Comparison of ENCODE assay signal across 9 cellular contexts in the genomic region with DNA sequence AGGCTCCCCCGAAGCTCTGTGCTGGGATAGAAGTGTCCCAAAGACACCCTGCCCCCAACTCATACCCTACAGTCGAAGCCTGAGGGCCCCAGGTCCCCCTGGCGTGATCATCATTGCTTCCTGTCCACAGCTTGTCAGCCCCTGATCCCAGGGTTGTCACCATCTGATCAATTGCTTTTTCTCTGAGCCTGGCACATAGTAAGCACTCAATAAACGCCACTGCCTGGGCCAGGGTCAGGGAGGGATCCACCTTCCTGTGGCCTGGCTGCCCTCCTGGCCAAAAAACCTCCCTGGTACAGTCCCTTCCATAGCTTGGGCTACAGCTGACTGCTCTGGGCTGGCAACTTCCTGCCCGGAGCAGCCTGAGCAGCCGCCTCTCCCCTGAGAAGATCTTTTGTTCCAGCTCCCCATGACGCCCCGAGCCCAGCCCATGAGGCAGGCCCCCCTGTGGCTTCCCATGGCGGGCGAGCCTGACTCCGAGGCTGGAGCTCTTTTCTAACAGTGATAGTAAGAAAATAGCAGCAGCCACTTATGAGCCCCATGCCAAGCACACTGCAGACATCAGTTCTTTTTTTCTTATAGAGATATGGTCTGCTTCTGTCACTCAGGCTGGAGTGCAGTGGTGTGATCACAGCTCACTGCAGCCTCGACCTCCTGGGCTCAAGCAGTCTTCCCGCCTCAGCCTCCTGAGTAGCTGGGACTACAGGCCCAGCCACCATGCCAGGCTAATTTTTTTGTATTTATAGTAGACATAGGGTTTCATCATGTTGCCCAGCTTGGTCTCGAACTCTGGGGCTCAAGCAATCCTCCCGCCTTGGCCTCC. TPM values are rescaled to one million over a fixed set of nuclear protein-coding genes. Genes with fewer than 3 reads are reported as not detected.
DNase-seq lines count a peak whose midpoint lies in the region; ATAC-seq and TF ChIP-seq lines count a peak whose summit lies in the region.
"Had no signal": no experiment of that assay in that cellular context is flagged by ENCODE, and none has a peak within 500 bp of the region (broad histone marks: within the 10 kb centered on the region; RNA-seq: fewer than 3 reads in every experiment).

No MANE protein-coding gene starts in this region.

- peak overlapping the region; percentile 53 to 88 for H2BK12ac ChIP-seq in mesenchymal stem cell (ENCODE audit: low read length in 2 of 2)

- H3K4me2 ChIP-seq in mesenchymal stem cell (ENCODE audit: low read length, poor library complexity, severe bottlenecking) = peak overlapping the region; percentile 18

- no peaks in the 10 kb centered on the region for H3K27me3 ChIP-seq in mesenchymal stem cell (ENCODE audit: control insufficient read depth in 1 of 2, insufficient read depth in 1 of 2, low read length in 2 of 2)
- H3K27me3 ChIP-seq: pancreas had no signal

- peak; percentile 62 for DNase-seq in Ammon's horn (ENCODE audit: low spot score)
- DNase-seq in M059J (ENCODE audit: low read depth) = peak; percentile 46
- DNase-seq in mesenchymal stem cell = peak; percentile 61
- DNase-seq in SW480 (ENCODE audit: low spot score) = no peak
- DNase-seq in activated CD4-positive, CD25-positive, alpha-beta regulatory T cell treated with anti-CD3 and anti-CD28 coated beads, Interleukin-2, amount 50 U/mL, for 72 hours = no peak
- DNase-seq: pancreas had no signal

- H3K27ac ChIP-seq in mesenchymal stem cell (ENCODE audit: low read length, poor library complexity, severe bottlenecking) = peak overlapping the region; percentile 94

- H2BK5ac ChIP-seq in mesenchymal stem cell (ENCODE audit: low read depth, low read length, poor library complexity, severe bottlenecking) = peak overlapping the region; percentile 26

- H3K4me3 Mint-ChIP-seq in brain = peak overlapping the region in 2 of 5 experiments; percentile 7 to 70

- peak overlapping the region; percentile 90 to 94 for H3K4ac ChIP-seq in mesenchymal stem cell (ENCODE audit: low read depth in 1 of 2, low read length in 2 of 2)

- H3K4me3 ChIP-seq in mesenchymal stem cell (ENCODE audit: insufficient read depth in 1 of 2, low read depth in 1 of 2, low read length in 2 of 2) = no peak overlapping the region
- H3K4me3 ChIP-seq: pancreas had no signal

- H3K27ac Mint-ChIP-seq in brain = peak overlapping the region; percentile 50 to 96 (median 88)

- 27% methylated on average over 15 of the region's 15 CpGs for WGBS in mesenchymal stem cell

- peak overlapping the region; percentile 90 for H4K91ac ChIP-seq in mesenchymal stem cell (ENCODE audit: low read length)

- H3K36me3 Mint-ChIP-seq in brain = peaks cover 4% of the 10 kb centered on the region

- peak overlapping the region in 1 of 2 experiments; percentile 31 for H3K23ac ChIP-seq in mesenchymal stem cell (ENCODE audit: low read length in 2 of 2)

- no peak for ATAC-seq in HG03039 (IDR thresholded peaks at IDR 0.05; ENCODE audit: unreplicated experiment)
- ATAC-seq in GM18907 (IDR thresholded peaks at IDR 0.05; ENCODE audit: unreplicated experiment) = no peak

- H3K18ac ChIP-seq in mesenchymal stem cell (ENCODE audit: low read depth in 1 of 2, low read length in 2 of 2) = peak overlapping the region; percentile 83 to 84

- H2BK120ac ChIP-seq in mesenchymal stem cell (ENCODE audit: low read depth, low read length) = peak overlapping the region; percentile 78

- peak overlapping the region; percentile 67 to 86 for H3K14ac ChIP-seq in mesenchymal stem cell (ENCODE audit: low read length in 2 of 2)

- TF ChIP-seq CTCF in brain (conservative IDR thresholded peaks at IDR 0.05) = no peak

- H3K4me1 Mint-ChIP-seq in brain = peaks cover 50% of the 10 kb centered on the region

- peak overlapping the region; percentile 89 for H4K8ac ChIP-seq in mesenchymal stem cell (ENCODE audit: low read length)

- H3K36me3 ChIP-seq in mesenchymal stem cell (ENCODE audit: control insufficient read depth in 1 of 2, insufficient read depth in 2 of 2, low read depth in 1 of 2, low read length in 2 of 2) = peaks cover 9 to 21% of the 10 kb centered on the region in 2 experiments
- H3K36me3 ChIP-seq: pancreas had no signal

- H2AFZ ChIP-seq in mesenchymal stem cell (ENCODE audit: low read depth, low read length) = no peak overlapping the region

- peaks cover 61% of the 10 kb centered on the region for H3K4me1 ChIP-seq in mesenchymal stem cell (ENCODE audit: control insufficient read depth, insufficient read depth, low read depth, low read length)

- H3K79me1 ChIP-seq in mesenchymal stem cell (replicated peaks; ENCODE audit: low read length, poor library complexity, severe bottlenecking) = no peaks in the 10 kb centered on the region

- H3K27me3 Mint-ChIP-seq in brain = no peaks in the 10 kb centered on the region

- H3K9ac ChIP-seq in mesenchymal stem cell (ENCODE audit: low read length) = peak overlapping the region; percentile 35

- peak overlapping the region; percentile 96 for H2BK15ac ChIP-seq in mesenchymal stem cell (ENCODE audit: low read depth, poor library complexity, severe bottlenecking)

- H3K9me3 Mint-ChIP-seq in brain = no peaks in the 10 kb centered on the region

- H3K9me3 ChIP-seq in mesenchymal stem cell (ENCODE audit: control insufficient read depth, low read length) = no peaks in the 10 kb centered on the region
- H3K9me3 ChIP-seq: pancreas had no signal

- peak overlapping the region; percentile 84 for H2AK5ac ChIP-seq in mesenchymal stem cell (ENCODE audit: low read length, severe bottlenecking)

RNA-seq across cellular contexts. Expression of a gene that starts 6.5 kb away (rescaled TPM):
- total RNA-seq in M059J (2014; rRNA removed; shearing (Covaris generic)) = 31.5 and 48.6 TPM in 2 replicates
- polyA plus RNA-seq in brain (ENCODE audit: insufficient read depth, low read depth, low replicate concordance) = 7.4 TPM
- 50.8 TPM for polyA plus RNA-seq in mesenchymal stem cell (2013, experiment 1 of 2)
- 50.3 TPM for polyA plus RNA-seq in mesenchymal stem cell (2013, experiment 2 of 2)

RNA-seq across cellular contexts. Expression of a gene that starts 43.3 kb away (rescaled TPM):
- 2.3 and 3.9 TPM in 2 replicates for total RNA-seq in M059J (2014; rRNA removed; shearing (Covaris generic))
- 7.2 TPM for polyA plus RNA-seq in brain (ENCODE audit: insufficient read depth, low read depth, low replicate concordance)
- polyA plus RNA-seq in mesenchymal stem cell (2013, experiment 1 of 2) = 6.6 TPM
- polyA plus RNA-seq in mesenchymal stem cell (2013, experiment 2 of 2) = 6.5 TPM

Comparison
In these comparisons a context has a peak if more than half of its experiments do, and no peak if none do; other contexts are left out.
1. DNase-seq: peak in Ammon's horn (single experiment), M059J (single experiment) and mesenchymal stem cell (single experiment); none in SW480 (single experiment) and activated CD4-positive, CD25-positive, alpha-beta regulatory T cell treated with anti-CD3 and anti-CD28 coated beads, Interleukin-2, amount 50 U/mL, for 72 hours (single experiment).